In genomic region chr19:33064117-33064777, GRCh38 we compare ENCODE assay signal across 8 cellular contexts. TPM values are rescaled to one million over a fixed set of nuclear protein-coding genes. Genes with fewer than 3 reads are reported as not detected.
DNase-seq lines count a peak whose midpoint lies in the region; ATAC-seq and TF ChIP-seq lines count a peak whose summit lies in the region.

No MANE protein-coding gene starts in this region.

- ATAC-seq in esophagus mucosa (peak; percentile 58), GM21576 (IDR thresholded peaks at IDR 0.05; ENCODE audit: unreplicated experiment) (no peak)

- peaks cover 6% of the 10 kb centered on the region for H3K4me1 Mint-ChIP-seq in activated CD4-positive, alpha-beta T cell treated with anti-CD3 and anti-CD28 coated beads, Interleukin-2, amount 10 ng/mL, durations not matched to agents 7 days and 5 days
- H3K4me1 Mint-ChIP-seq in neural crest cell: peaks cover 10% of the 10 kb centered on the region

- H3K4me3 ChIP-seq in AG10803 (ENCODE audit: low read length): peak overlapping the region; percentile 52
- H3K4me3 ChIP-seq in HL-60 (replicated peaks; ENCODE audit: insufficient read depth, low read length): peak overlapping the region; percentile 14; the same call in 1 of the 2 replicates

- peak overlapping the region; percentile 61 for H3K4me3 Mint-ChIP-seq in activated CD4-positive, alpha-beta T cell treated with anti-CD3 and anti-CD28 coated beads, Interleukin-2, amount 10 ng/mL, durations not matched to agents 7 days and 5 days
- H3K4me3 Mint-ChIP-seq in neural crest cell: peak overlapping the region; percentile 83

- no peaks in the 10 kb centered on the region for H3K9me3 Mint-ChIP-seq in activated CD4-positive, alpha-beta T cell treated with anti-CD3 and anti-CD28 coated beads, Interleukin-2, amount 10 ng/mL, durations not matched to agents 7 days and 5 days
- no peaks in the 10 kb centered on the region for H3K9me3 Mint-ChIP-seq in neural crest cell

- H3K27me3 Mint-ChIP-seq in activated CD4-positive, alpha-beta T cell treated with anti-CD3 and anti-CD28 coated beads, Interleukin-2, amount 10 ng/mL, durations not matched to agents 7 days and 5 days: peaks cover 39% of the 10 kb centered on the region
- peaks cover 35% of the 10 kb centered on the region for H3K27me3 Mint-ChIP-seq in neural crest cell (ENCODE audit: low read depth)

- POLR2A ChIA-PET in activated CD4-positive, alpha-beta T cell treated with anti-CD3 and anti-CD28 coated beads, Interleukin-2, amount 10 ng/mL, durations not matched to agents 7 days and 5 days (lab: Charles Lee): interaction anchor here (0.6 kb wide), 1 partner anchor 186 kb away, joined by 8 read pairs; no protein-coding TSS in a partner anchor

- H3K36me3 Mint-ChIP-seq in activated CD4-positive, alpha-beta T cell treated with anti-CD3 and anti-CD28 coated beads, Interleukin-2, amount 10 ng/mL, durations not matched to agents 7 days and 5 days (ENCODE audit: low read depth): no peaks in the 10 kb centered on the region
- H3K36me3 Mint-ChIP-seq in neural crest cell (ENCODE audit: low read depth): no peaks in the 10 kb centered on the region

- H3K27ac Mint-ChIP-seq in activated CD4-positive, alpha-beta T cell treated with anti-CD3 and anti-CD28 coated beads, Interleukin-2, amount 10 ng/mL, durations not matched to agents 7 days and 5 days: no peak overlapping the region
- H3K27ac Mint-ChIP-seq in neural crest cell (ENCODE audit: unreplicated experiment): no peak overlapping the region

- CTCF ChIA-PET in activated CD4-positive, alpha-beta T cell treated with anti-CD3 and anti-CD28 coated beads, Interleukin-2, amount 10 ng/mL, durations not matched to agents 7 days and 5 days (lab: Charles Lee): interaction anchor here (0.5 to 1.0 kb wide), 2 partner anchors 15 to 91 kb away, joined by 3 to 4 read pairs; no protein-coding TSS in a partner anchor

- no peak for TF ChIP-seq CTCF in AG10803 (conservative IDR thresholded peaks at IDR 0.05; ENCODE audit: low read length)
- TF ChIP-seq CTCF in HL-60 (IDR thresholded peaks at IDR 0.05; ENCODE audit: insufficient read depth, low read length): no peak
- peak; percentile 35 for TF ChIP-seq CTCF in neural crest cell (conservative IDR thresholded peaks at IDR 0.05)

- DNase-seq in AG10803 (ENCODE audit: low read depth) (no peak), GM19238 (ENCODE audit: insufficient read length, low spot score) (peak; percentile 36), HL-60 (ENCODE audit: low read depth in 1 of 2, low spot score in 1 of 2) (no peak), neural crest cell (ENCODE audit: low read depth, low spot score) (no peak), ecto neural progenitor cell (ENCODE audit: low spot score) (no peak)
- peak; percentile 26 for DNase-seq in activated CD4-positive, alpha-beta T cell treated with anti-CD3 and anti-CD28 coated beads, Interleukin-2, amount 10 ng/mL, durations not matched to agents 7 days and 5 days

- no peak overlapping the region for H3K27ac ChIP-seq in HL-60 (replicated peaks)

- H3K27me3 ChIP-seq in HL-60 (ENCODE audit: insufficient read depth, poor library complexity, severe bottlenecking): peaks cover 14% of the 10 kb centered on the region

RNA-seq across cellular contexts. Expression of gene RHPN2, which starts 0.4 kb away (rescaled TPM):
- total RNA-seq in activated CD4-positive, alpha-beta T cell treated with anti-CD3 and anti-CD28 coated beads, Interleukin-2, amount 10 ng/mL, durations not matched to agents 7 days and 5 days: 1 to 10 TPM; 1.4 TPM
- 0.84 TPM for total RNA-seq in esophagus mucosa
- total RNA-seq in neural crest cell: 10.2 and 11.3 TPM in 2 replicates

RNA-seq across cellular contexts. Expression of gene GPATCH1, which starts 16.7 kb away (rescaled TPM):
- total RNA-seq in activated CD4-positive, alpha-beta T cell treated with anti-CD3 and anti-CD28 coated beads, Interleukin-2, amount 10 ng/mL, durations not matched to agents 7 days and 5 days: 10 to 100 TPM; 14.7 to 14.9 TPM
- 3.9 TPM for total RNA-seq in esophagus mucosa
- 12.9 TPM in 2 replicates for total RNA-seq in neural crest cell

Comparison
In these comparisons a context has a peak if more than half of its experiments do, and no peak if none do; other contexts are left out.
1. DNase-seq: peak in GM19238 (single experiment) and activated CD4-positive, alpha-beta T cell treated with anti-CD3 and anti-CD28 coated beads, Interleukin-2, amount 10 ng/mL, durations not matched to agents 7 days and 5 days (single experiment); none in AG10803 (single experiment), HL-60 (0 of 2), neural crest cell (single experiment) and ecto neural progenitor cell (single experiment).